In the genomic region with DNA sequence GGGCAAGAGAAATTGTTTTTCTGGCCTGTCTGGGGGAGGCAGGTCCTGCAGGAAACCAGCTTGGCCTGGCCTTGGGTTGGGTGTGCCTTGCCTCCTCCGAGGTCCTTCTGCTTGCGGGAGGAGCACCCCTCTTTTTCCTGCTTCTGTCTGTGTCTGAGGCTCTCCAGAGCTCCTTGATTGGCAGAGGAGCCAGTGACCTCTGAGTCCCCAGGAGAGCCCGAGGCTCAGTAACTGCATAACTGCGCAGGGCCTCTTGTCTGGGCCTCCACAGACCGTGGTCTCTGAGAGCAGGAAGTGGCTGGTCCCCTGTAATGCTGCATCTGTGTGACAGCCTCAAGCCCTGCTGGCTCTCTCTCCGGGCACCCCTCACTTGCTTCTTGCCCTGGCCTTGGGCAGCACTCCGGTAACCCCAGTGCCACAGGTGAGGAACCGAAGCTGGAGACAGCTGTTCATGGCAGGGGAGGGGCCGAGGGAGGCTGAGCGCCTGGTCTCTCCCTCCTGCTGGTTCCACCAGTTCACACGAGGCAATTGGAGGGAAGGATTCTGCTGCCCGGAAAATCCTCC, we compare ENCODE assay signal across 1 cellular context.
TF ChIP-seq lines count a peak whose summit lies in the region.

No MANE protein-coding gene starts in this region.

TF ChIP-seq in H1, 55 proteins besides CTCF, POLR2A, EP300 and RAD21:
- TF ChIP-seq BACH1 (IDR thresholded peaks at IDR 0.05; ENCODE audit: low read length) = no peak
- TF ChIP-seq BCL11A (IDR thresholded peaks at IDR 0.05; ENCODE audit: low read depth in 2 of 2, low read length in 2 of 2) = no peak
- TF ChIP-seq TAF7 (optimal IDR thresholded peaks at IDR 0.05; ENCODE audit: borderline replicate concordance, low read depth, low read length) = no peak
- TF ChIP-seq RFX5 (IDR thresholded peaks at IDR 0.05; ENCODE audit: borderline replicate concordance, low read depth, low read length) = no peak
- TF ChIP-seq, protein P1, sequence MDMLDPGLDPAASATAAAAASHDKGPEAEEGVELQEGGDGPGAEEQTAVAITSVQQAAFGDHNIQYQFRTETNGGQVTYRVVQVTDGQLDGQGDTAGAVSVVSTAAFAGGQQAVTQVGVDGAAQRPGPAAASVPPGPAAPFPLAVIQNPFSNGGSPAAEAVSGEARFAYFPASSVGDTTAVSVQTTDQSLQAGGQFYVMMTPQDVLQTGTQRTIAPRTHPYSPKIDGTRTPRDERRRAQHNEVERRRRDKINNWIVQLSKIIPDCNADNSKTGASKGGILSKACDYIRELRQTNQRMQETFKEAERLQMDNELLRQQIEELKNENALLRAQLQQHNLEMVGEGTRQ (IDR thresholded peaks at IDR 0.05; ENCODE audit: low read length) = no peak
- no peak for TF ChIP-seq ASH2L (IDR thresholded peaks at IDR 0.05; ENCODE audit: low read length)
- no peak for TF ChIP-seq CHD2 (IDR thresholded peaks at IDR 0.05; ENCODE audit: low read length)
TF ChIP-seq in H1: peak in this region for 0.
